1 cellular context compared by ENCODE assay signal in the genomic region with DNA sequence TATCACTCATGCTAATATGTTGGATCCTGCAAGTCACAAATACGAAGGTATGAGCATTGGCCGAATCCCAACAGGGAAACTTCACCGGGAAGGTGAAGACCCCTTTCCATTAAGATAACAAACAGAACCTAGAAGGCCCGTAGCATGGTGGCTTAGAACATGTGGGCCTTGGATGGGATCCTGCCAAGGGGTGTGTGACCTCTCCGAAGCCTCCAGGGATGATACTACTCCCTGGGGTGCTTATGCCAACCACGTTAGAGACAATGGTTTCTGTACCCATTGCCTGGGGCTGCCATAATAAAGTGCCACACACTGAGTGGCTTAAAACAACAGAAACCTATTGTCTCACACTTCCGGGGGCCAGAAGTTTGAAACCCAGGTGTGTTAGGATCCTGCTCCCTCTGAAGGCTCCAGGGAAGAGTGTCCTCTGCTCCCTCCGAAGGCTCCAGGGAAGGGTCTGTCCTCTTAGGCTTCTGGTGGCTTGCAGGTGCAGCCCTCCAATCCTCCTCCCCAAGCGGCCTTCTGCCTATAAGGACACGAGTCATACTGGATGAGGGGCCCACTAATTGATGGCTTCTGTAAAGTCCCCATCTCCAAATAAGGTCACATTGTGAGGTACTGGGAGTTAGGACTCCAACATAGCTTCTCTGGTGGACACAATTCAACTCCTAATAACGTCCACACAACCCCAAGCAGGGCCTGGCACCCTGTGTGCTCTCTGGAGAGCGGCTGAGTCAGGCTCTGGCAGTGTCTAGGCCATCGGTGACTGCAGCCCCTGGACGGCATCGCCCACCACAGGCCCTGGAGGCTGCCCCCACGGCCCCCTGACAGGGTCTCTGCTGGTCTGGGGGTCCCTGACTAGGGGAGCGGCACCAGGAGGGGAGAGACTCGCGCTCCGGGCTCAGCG.
TF ChIP-seq lines count a peak whose summit lies in the region.

No MANE protein-coding gene starts in this region.

TF ChIP-seq in HCT116, 20 proteins besides CTCF, POLR2A, EP300 and RAD21 (continued from another document):
- TF ChIP-seq SP1 (IDR thresholded peaks at IDR 0.05; ENCODE audit: low read depth) (no peak), EGR1 (IDR thresholded peaks at IDR 0.05; ENCODE audit: low read depth) (no peak), FOSL1 (IDR thresholded peaks at IDR 0.05; ENCODE audit: low read depth) (no peak), ZNF274 (IDR thresholded peaks at IDR 0.05; ENCODE audit: low read depth, low read length) (no peak), CBX3 (IDR thresholded peaks at IDR 0.05; ENCODE audit: low read depth) (no peak)
- TF ChIP-seq, protein P1, sequence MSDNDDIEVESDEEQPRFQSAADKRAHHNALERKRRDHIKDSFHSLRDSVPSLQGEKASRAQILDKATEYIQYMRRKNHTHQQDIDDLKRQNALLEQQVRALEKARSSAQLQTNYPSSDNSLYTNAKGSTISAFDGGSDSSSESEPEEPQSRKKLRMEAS (IDR thresholded peaks at IDR 0.05): no peak
